Comparison of ENCODE assay signal across 27 cellular contexts in the genomic region with DNA sequence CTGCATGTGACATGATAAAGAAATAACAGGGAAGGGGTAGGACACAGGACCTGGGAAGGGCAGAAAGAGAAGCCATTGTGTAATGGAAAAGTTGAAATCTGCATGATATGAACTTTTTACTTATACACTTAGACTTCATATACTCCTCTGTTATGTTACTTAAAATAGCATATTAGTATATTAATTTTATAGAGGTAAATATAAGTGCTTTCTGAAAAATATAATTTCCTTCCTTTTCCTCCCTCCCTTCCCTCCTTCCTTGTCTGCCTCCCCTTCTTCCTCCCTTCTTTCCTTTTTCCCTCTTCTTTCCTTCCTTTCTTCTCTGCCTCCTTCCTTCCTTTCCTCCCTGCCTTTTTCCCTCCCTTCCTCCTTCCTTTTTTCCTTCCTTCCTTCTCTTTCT.
"Had no signal": no experiment of that assay in that cellular context is flagged by ENCODE, and none has a peak within 500 bp of the region (broad histone marks: within the 10 kb centered on the region; RNA-seq: fewer than 3 reads in every experiment).

No MANE protein-coding gene starts in this region.

- H3K4me1 ChIP-seq: stomach, suprapubic skin, testis, thyroid gland, tibial artery, tibial nerve, transverse colon, upper lobe of left lung, upper lobe of right lung, uterus, vagina had no signal

- H3K27ac ChIP-seq: stomach, suprapubic skin, testis, thoracic aorta, thyroid gland, tibial artery, tibial nerve, transverse colon, upper lobe of left lung, upper lobe of right lung, uterus, vagina had no signal

- H3K4me3 ChIP-seq: stomach, suprapubic skin, testis, thoracic aorta, thyroid gland, tibial artery, tibial nerve, transverse colon, upper lobe of left lung, upper lobe of right lung, uterus, vagina had no signal

- H3K36me3 ChIP-seq: stomach, suprapubic skin, thoracic aorta, thyroid gland, tibial artery, tibial nerve, transverse colon, upper lobe of left lung, upper lobe of right lung, uterus, vagina had no signal

- FAIRE-seq: urothelium cell line had no signal

- ATAC-seq: stimulated activated effector memory CD8-positive, alpha-beta T cell treated with anti-CD3 and anti-CD28 coated beads, Interleukin-12 subunit alpha, Interleukin-12 subunit beta, amount 100 ng/mL, for 72 hours; stimulated activated memory B cell treated with anti-CD40 and anti-IgM and Interleukin-4, amounts not matched to agents 10 μg/mL and 1 μg/mL and 100 μg/mL, for 72 hours; stimulated activated naive B cell treated with anti-CD40 and anti-IgM and Interleukin-4, amounts not matched to agents 10 μg/mL and 1 μg/mL and 100 μg/mL, for 72 hours; stimulated activated naive CD8-positive, alpha-beta T cell treated with anti-CD3 and anti-CD28 coated beads, Interleukin-15, amount 100 ng/mL, for 72 hours; stimulated activated naive CD8-positive, alpha-beta T cell treated with anti-CD3 and anti-CD28 coated beads, Interleukin-15, Interleukin-2, amounts not matched to agents 100 U/mL and 50 U/mL, for 24 hours; upper lobe of right lung had no signal

- DNase-seq: stimulated activated CD4-positive, alpha-beta T cell treated with anti-CD3 and anti-CD28 coated beads, Interleukin-2, amount 100 ng/mL, for 48 hours; stimulated activated CD4-positive, alpha-beta T cell treated with anti-CD3 and anti-CD28 coated beads, Interleukin-4, amount 100 ng/mL, for 1 hour; stimulated activated CD4-positive, alpha-beta T cell treated with anti-CD3 and anti-CD28 coated beads, Interleukin-4, amount 100 ng/mL, for 24 hours; stimulated activated CD4-positive, alpha-beta T cell treated with anti-CD3 and anti-CD28 coated beads, Interleukin-4, amount 100 ng/mL, for 4 hours; stimulated activated CD8-positive, alpha-beta memory T cell treated with anti-CD3 and anti-CD28 coated beads, Interleukin-4, amount 100 ng/mL, for 48 hours; stimulated activated naive B cell treated with anti-CD40 and anti-IgM and Interleukin-4, amounts not matched to agents 10 μg/mL and 1 μg/mL and 100 μg/mL, for 72 hours; stimulated activated naive CD4-positive, alpha-beta T cell; stimulated activated naive CD4-positive, alpha-beta T cell treated with Interleukin-2 at 50 U/mL for 16 hours; stimulated activated naive CD8-positive, alpha-beta T cell treated with anti-CD3 and anti-CD28 coated beads, Interleukin-15, amount 100 ng/mL, for 72 hours; stimulated activated naive CD8-positive, alpha-beta T cell treated with anti-CD3 and anti-CD28 coated beads, Interleukin-15, Interleukin-2, amounts not matched to agents 100 U/mL and 50 U/mL, for 24 hours; stomach; substantia nigra; testis; thyroid gland; tibial artery; transverse colon; trophoblast cell; upper lobe of left lung; upper lobe of right lung; uterus had no signal

- H3K27me3 ChIP-seq: stomach, suprapubic skin, testis, thyroid gland, tibial artery, tibial nerve, transverse colon, upper lobe of left lung, upper lobe of right lung, uterus, vagina had no signal

- H3K9me3 ChIP-seq: stomach, suprapubic skin, testis, thoracic aorta, thyroid gland, transverse colon, upper lobe of left lung, upper lobe of right lung, uterus, vagina had no signal
